9 cellular contexts compared by ENCODE assay signal in the genomic region with DNA sequence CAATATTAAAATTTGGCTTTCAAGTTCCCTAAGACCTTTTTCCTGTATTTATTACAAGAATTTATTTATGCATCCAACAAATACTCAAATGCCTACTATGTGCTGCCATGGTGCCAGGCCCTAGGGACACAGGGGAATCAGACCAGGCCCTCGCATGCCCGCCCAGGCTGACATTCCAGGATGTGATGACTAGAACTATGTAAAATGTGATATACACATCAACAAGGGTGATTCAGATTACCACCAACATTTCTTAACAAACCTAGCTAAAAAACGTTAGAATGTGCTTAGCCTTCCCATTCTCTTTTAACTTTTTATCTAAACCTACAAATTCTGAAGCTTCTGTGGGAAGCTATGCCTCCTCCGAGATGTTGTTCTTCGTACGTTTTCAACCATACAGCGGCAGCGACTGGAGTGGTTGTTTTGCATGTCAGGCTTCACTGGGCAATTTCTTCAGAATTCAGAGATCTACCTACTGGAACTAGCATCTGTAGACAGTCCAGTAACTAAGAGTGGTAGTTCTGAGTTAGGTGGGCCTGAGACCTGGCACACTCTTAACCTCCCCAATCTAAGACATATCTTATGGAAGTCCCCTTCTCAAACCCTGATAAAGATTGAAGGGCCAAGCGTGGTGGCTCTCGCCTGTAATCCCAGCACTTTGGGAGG. TPM values are rescaled to one million over a fixed set of nuclear protein-coding genes. Genes with fewer than 3 reads are reported as not detected.
A peak's percentile ranks its signal among the peaks of the same experiment; 100 is the strongest.
DNase-seq lines count a peak whose midpoint lies in the region; ATAC-seq, FAIRE-seq and TF ChIP-seq lines count a peak whose summit lies in the region.
"Had no signal": no experiment of that assay in that cellular context is flagged by ENCODE, and none has a peak within 500 bp of the region (broad histone marks: within the 10 kb centered on the region; RNA-seq: fewer than 3 reads in every experiment).

No MANE protein-coding gene starts in this region.

- no peaks in the 10 kb centered on the region for H3K27me3 ChIP-seq in trophoblast cell (ENCODE audit: insufficient read depth, low read length)

- peak overlapping the region; percentile 78 for H3K4ac ChIP-seq in trophoblast cell (ENCODE audit: low read depth, low read length)

- intact Hi-C loops in sciatic nerve (cut with DNase I): loop anchor here (10.0 kb wide), 1 partner anchor 107 kb away; no protein-coding TSS in a partner anchor

- H4K8ac ChIP-seq in trophoblast cell (ENCODE audit: low read depth, low read length): peak overlapping the region; percentile 22

- no peak overlapping the region for H3K4me3 ChIP-seq in trophoblast cell (ENCODE audit: low read depth, low read length)

- H3K36me3 ChIP-seq in trophoblast cell (ENCODE audit: control insufficient read depth in 1 of 2, insufficient read depth in 2 of 2, low read length in 2 of 2): peaks cover 0 to 6% of the 10 kb centered on the region in 2 experiments

- H3K4me3 Mint-ChIP-seq in chondrocyte (ENCODE audit: unreplicated experiment): peak overlapping the region; percentile 49

- no peak for TF ChIP-seq CTCF in chondrocyte (IDR thresholded peaks at IDR 0.05)

- no peaks in the 10 kb centered on the region for H3K9me3 ChIP-seq in trophoblast cell (ENCODE audit: insufficient read depth, low read depth, low read length)

- peak overlapping the region; percentile 68 for H2BK5ac ChIP-seq in trophoblast cell (ENCODE audit: low read depth, low read length, poor library complexity)

- no peaks in the 10 kb centered on the region for H3K36me3 Mint-ChIP-seq in chondrocyte (ENCODE audit: low read depth)

- H3K79me1 ChIP-seq in trophoblast cell (ENCODE audit: low read length): peaks cover 47% of the 10 kb centered on the region

- H2AFZ ChIP-seq in trophoblast cell (ENCODE audit: insufficient read depth, low read length, poor library complexity): no peak overlapping the region
- H2AFZ ChIP-seq: parathyroid adenoma had no signal

- H3K23ac ChIP-seq in trophoblast cell (ENCODE audit: low read length): no peak overlapping the region

- H3K27ac ChIP-seq in trophoblast cell (ENCODE audit: low read depth, low read length): peak overlapping the region; percentile 95
- H3K27ac ChIP-seq: parathyroid adenoma had no signal

- H3K27me3 Mint-ChIP-seq in chondrocyte (ENCODE audit: low read depth): no peaks in the 10 kb centered on the region

- H3K4me2 ChIP-seq in trophoblast cell (ENCODE audit: low read length): no peak overlapping the region

- no peak for DNase-seq in GM19239 (ENCODE audit: insufficient read length, low spot score)
- no peak for DNase-seq in chondrocyte (ENCODE audit: low spot score)
- DNase-seq in trophoblast cell: peak; percentile 77 to 87
- no peak for DNase-seq in GOT3 (lab: John Stamatoyannopoulos, UW)
- no peak for DNase-seq in RKO (ENCODE audit: low spot score)
- DNase-seq in sciatic nerve (ENCODE audit: low spot score): no peak

- peak overlapping the region; percentile 70 for H4K91ac ChIP-seq in trophoblast cell (ENCODE audit: low read depth, low read length)

- H3K27ac Mint-ChIP-seq in chondrocyte (ENCODE audit: unreplicated experiment): peak overlapping the region; percentile 96

- H3K79me2 ChIP-seq in trophoblast cell (ENCODE audit: control insufficient read depth, insufficient read depth, low read length, poor library complexity): peaks cover 49% of the 10 kb centered on the region

- no CpG with 5 or more reads among the region's 10 CpGs for WGBS in trophoblast cell (ENCODE audit: extremely low coverage, insufficient coverage, insufficient read length)

- H3K4me1 Mint-ChIP-seq in chondrocyte (ENCODE audit: low read depth): peaks cover 96% of the 10 kb centered on the region

- H3K9ac ChIP-seq in trophoblast cell (ENCODE audit: low read length): no peak overlapping the region
- H3K9ac ChIP-seq: parathyroid adenoma had no signal

- H2AK5ac ChIP-seq in trophoblast cell (ENCODE audit: low read length): peak overlapping the region; percentile 71

- no peaks in the 10 kb centered on the region for H3K9me3 Mint-ChIP-seq in chondrocyte (ENCODE audit: low read depth)

- peak; percentile 49 for FAIRE-seq in GM19239 (lab: Jason Lieb, UNC)

- peak overlapping the region; percentile 64 for H3K18ac ChIP-seq in trophoblast cell (ENCODE audit: low read length)

- peak overlapping the region; percentile 22 for H4K12ac ChIP-seq in trophoblast cell (ENCODE audit: low read depth, low read length)

- ATAC-seq in HG03439 (IDR thresholded peaks at IDR 0.05; ENCODE audit: unreplicated experiment) (peak; percentile 56), GM19452 (IDR thresholded peaks at IDR 0.05; ENCODE audit: unreplicated experiment) (no peak), sciatic nerve (no peak)

- H3K4me1 ChIP-seq in trophoblast cell (ENCODE audit: control insufficient read depth in 1 of 2, insufficient read depth in 2 of 2, low read length in 2 of 2): peaks cover 53 to 59% of the 10 kb centered on the region in 2 experiments
- H3K4me1 ChIP-seq: parathyroid adenoma had no signal

- H2BK120ac ChIP-seq in trophoblast cell (ENCODE audit: insufficient read depth, low read length, poor library complexity): peak overlapping the region; percentile 15

- H2BK12ac ChIP-seq in trophoblast cell (ENCODE audit: low read length): peak overlapping the region; percentile 66

- H3K14ac ChIP-seq in trophoblast cell (ENCODE audit: low read length): peak overlapping the region; percentile 78

RNA-seq across cellular contexts. Expression of gene GNA12, which starts 22.1 kb away (rescaled TPM):
- total RNA-seq in chondrocyte (77.5 to 111 TPM (median 108 TPM) in 3 replicates), sciatic nerve (46.7 TPM)
- 166 and 173 TPM in 2 replicates for polyA plus RNA-seq in trophoblast cell (2013)

Comparison
In these comparisons a context has a peak if more than half of its experiments do, and no peak if none do; other contexts are left out.
1. DNase-seq: peak in trophoblast cell (2 of 2); none in GM19239 (single experiment), chondrocyte (single experiment), GOT3 (single experiment), RKO (single experiment) and sciatic nerve (single experiment).